ENCODE assay signal across 38 cellular contexts in the genomic region with DNA sequence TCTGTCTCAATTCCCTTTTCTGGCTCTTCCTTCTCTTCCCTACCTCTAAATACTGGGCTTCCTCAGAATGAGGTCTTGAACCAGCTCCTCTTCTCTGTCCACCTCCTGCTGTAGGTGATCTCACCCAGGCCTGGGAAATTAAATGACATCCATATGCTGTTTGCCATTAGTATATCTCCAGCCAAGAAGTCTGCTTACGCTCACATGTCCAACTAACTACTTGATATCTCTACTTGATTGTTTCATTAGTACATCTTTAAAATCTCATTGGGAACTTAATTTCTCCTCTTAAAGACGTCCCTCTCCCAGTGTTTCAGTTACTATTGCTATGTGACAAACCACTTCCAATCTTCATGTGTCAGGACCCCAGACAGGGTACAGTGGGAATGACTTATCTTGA.
"Had no signal": no experiment of that assay in that cellular context is flagged by ENCODE, and none has a peak within 500 bp of the region (broad histone marks: within the 10 kb centered on the region; RNA-seq: fewer than 3 reads in every experiment).

No MANE protein-coding gene starts in this region.

- H3K4me1 ChIP-seq: adrenal gland, ascending aorta, breast epithelium had no signal

- ATAC-seq: activated naive CD4-positive, alpha-beta T cell treated with anti-CD3 and anti-CD28 coated beads, Interleukin-2, amount 50 U/mL, for 72 hours; activated naive CD8-positive, alpha-beta T cell treated with anti-CD3 and anti-CD28 coated beads, Interleukin-2, amount 50 U/mL, for 24 hours; activated T-cell treated with anti-CD3 and anti-CD28 coated beads, Interleukin-2, amount 50 U/mL, for 4 hours; activated T-cell treated with anti-CD3 and anti-CD28 coated beads, Interleukin-2, amount 50 U/mL, for 72 hours; activated T-helper 17 cell treated with anti-CD3 and anti-CD28 coated beads, Interleukin-2, amount 50 U/mL, for 72 hours; body of pancreas had no signal

- H3K36me3 Mint-ChIP-seq: activated naive CD4-positive, alpha-beta T cell treated with anti-CD3 and anti-CD28 coated beads, Interleukin-2, amount 10 ng/mL, durations not matched to agents 7 days and 5 days; activated naive CD4-positive, alpha-beta T cell treated with anti-CD3 and anti-CD28 coated beads, Interleukin-2, amount 50 U/mL, for 24 hours; activated naive CD8-positive, alpha-beta T cell treated with anti-CD3 and anti-CD28 coated beads for 36 hours; activated naive CD8-positive, alpha-beta T cell treated with anti-CD3 and anti-CD28 coated beads, Interleukin-2, amount 10 ng/mL, durations not matched to agents 7 days and 5 days; brain had no signal

- DNase-seq: activated effector memory CD4-positive, alpha-beta T cell treated with anti-CD3 and anti-CD28 coated beads, Interleukin-2, amount 50 U/mL, for 16 hours; activated effector memory CD4-positive, alpha-beta T cell treated with Interleukin-2 at 50 U/mL for 16 hours; activated gamma-delta T cell; activated gamma-delta T cell treated with Interleukin-2 at 50 U/mL for 16 hours; activated naive CD4-positive, alpha-beta T cell; activated naive CD4-positive, alpha-beta T cell treated with anti-CD3 and anti-CD28 coated beads for 36 hours; activated naive CD4-positive, alpha-beta T cell treated with anti-CD3 and anti-CD28 coated beads, Interleukin-2, amount 10 ng/mL, durations not matched to agents 7 days and 5 days; activated naive CD4-positive, alpha-beta T cell treated with anti-CD3 and anti-CD28 coated beads, Interleukin-2, amount 50 U/mL, for 16 hours; activated naive CD4-positive, alpha-beta T cell treated with Interleukin-2 at 50 U/mL for 16 hours; activated naive CD8-positive, alpha-beta T cell treated with anti-CD3 and anti-CD28 coated beads for 36 hours; activated naive CD8-positive, alpha-beta T cell treated with anti-CD3 and anti-CD28 coated beads, Interleukin-2, amount 10 ng/mL, durations not matched to agents 7 days and 5 days; activated naive CD8-positive, alpha-beta T cell treated with anti-CD3 and anti-CD28 coated beads, Interleukin-2, amount 50 U/mL, for 24 hours; activated T-cell treated with anti-CD3 and anti-CD28 coated beads, Interleukin-2, amount 50 U/mL, for 1 hour; activated T-cell treated with anti-CD3 and anti-CD28 coated beads, Interleukin-2, amount 50 U/mL, for 24 hours; activated T-cell treated with anti-CD3 and anti-CD28 coated beads, Interleukin-2, amount 50 U/mL, for 4 hours; activated T-cell treated with anti-CD3 and anti-CD28 coated beads, Interleukin-2, amount 50 U/mL, for 48 hours; activated T-cell treated with anti-CD3 and anti-CD28 coated beads, Interleukin-2, amount 50 U/mL, for 72 hours; adrenal gland; amniotic stem cell; amygdala; anterior cingulate cortex; aorta; body of pancreas; brain microvascular endothelial cell; caudate nucleus; central memory CD4-positive, alpha-beta T cell; cerebellar nuclear complex had no signal

- H3K4me3 Mint-ChIP-seq: activated naive CD4-positive, alpha-beta T cell treated with anti-CD3 and anti-CD28 coated beads for 36 hours; activated naive CD4-positive, alpha-beta T cell treated with anti-CD3 and anti-CD28 coated beads, Interleukin-2, amount 10 ng/mL, durations not matched to agents 7 days and 5 days; activated naive CD4-positive, alpha-beta T cell treated with anti-CD3 and anti-CD28 coated beads, Interleukin-2, amount 50 U/mL, for 24 hours; activated naive CD8-positive, alpha-beta T cell; activated naive CD8-positive, alpha-beta T cell treated with anti-CD3 and anti-CD28 coated beads for 36 hours; activated naive CD8-positive, alpha-beta T cell treated with anti-CD3 and anti-CD28 coated beads, Interleukin-2, amount 10 ng/mL, durations not matched to agents 7 days and 5 days; activated naive CD8-positive, alpha-beta T cell treated with anti-CD3 and anti-CD28 coated beads, Interleukin-2, amount 50 U/mL, for 24 hours; activated T-cell treated with anti-CD3 and anti-CD28 coated beads, Interleukin-2, amount 50 U/mL, for 24 hours; activated T-cell treated with anti-CD3 and anti-CD28 coated beads, Interleukin-2, amount 50 U/mL, for 4 hours; activated T-cell treated with anti-CD3 and anti-CD28 coated beads, Interleukin-2, amount 50 U/mL, for 72 hours; activated T-helper 1 cell treated with anti-CD3 and anti-CD28 coated beads, Interleukin-12 subunit alpha, Interleukin-12 subunit beta, Interleukin-2, Interleukin-4 antibody, amounts not matched to agents 30 ng/mL and 10 ng/mL and 1 ng/mL, durations not matched to agents 14 hours and 24 hours and 36 hours; activated T-helper 17 cell treated with anti-CD3 and anti-CD28 coated beads, Interleukin-2, amount 50 U/mL, for 72 hours; brain; central memory CD8-positive, alpha-beta T cell had no signal

- H3K36me3 ChIP-seq: adrenal gland, ascending aorta, brain microvascular endothelial cell, breast epithelium, cardiac muscle cell had no signal

- H3K9me3 Mint-ChIP-seq: activated naive CD4-positive, alpha-beta T cell treated with anti-CD3 and anti-CD28 coated beads for 36 hours; activated naive CD4-positive, alpha-beta T cell treated with anti-CD3 and anti-CD28 coated beads, Interleukin-2, amount 10 ng/mL, durations not matched to agents 7 days and 5 days; activated naive CD4-positive, alpha-beta T cell treated with anti-CD3 and anti-CD28 coated beads, Interleukin-2, amount 50 U/mL, for 24 hours; activated naive CD4-positive, alpha-beta T cell treated with anti-CD3 and anti-CD28 coated beads, Interleukin-2, amount 50 U/mL, for 72 hours; activated naive CD8-positive, alpha-beta T cell treated with anti-CD3 and anti-CD28 coated beads for 36 hours; activated naive CD8-positive, alpha-beta T cell treated with anti-CD3 and anti-CD28 coated beads, Interleukin-2, amount 10 ng/mL, durations not matched to agents 7 days and 5 days; activated naive CD8-positive, alpha-beta T cell treated with anti-CD3 and anti-CD28 coated beads, Interleukin-2, amount 50 U/mL, for 24 hours; activated T-cell treated with anti-CD3 and anti-CD28 coated beads, Interleukin-2, amount 50 U/mL, for 24 hours; activated T-cell treated with anti-CD3 and anti-CD28 coated beads, Interleukin-2, amount 50 U/mL, for 4 hours; activated T-cell treated with anti-CD3 and anti-CD28 coated beads, Interleukin-2, amount 50 U/mL, for 72 hours; activated T-helper 1 cell treated with anti-CD3 and anti-CD28 coated beads, Interleukin-12 subunit alpha, Interleukin-12 subunit beta, Interleukin-2, Interleukin-4 antibody, amounts not matched to agents 30 ng/mL and 10 ng/mL and 1 ng/mL, durations not matched to agents 14 hours and 24 hours and 36 hours; activated T-helper 17 cell treated with anti-CD3 and anti-CD28 coated beads, Interleukin-2, amount 50 U/mL, for 72 hours; activated T-helper 2 cell treated with anti-CD3 and anti-CD28 coated beads, Interferon-gamma antibody, Interleukin-2, Interleukin-4, amounts not matched to agents 10 μg/mL and 5 μg/mL and 100 μg/mL, durations not matched to agents 14 hours and 24 hours and 36 hours; brain; central memory CD8-positive, alpha-beta T cell had no signal

- H3K4me1 Mint-ChIP-seq: activated naive CD4-positive, alpha-beta T cell treated with anti-CD3 and anti-CD28 coated beads, Interleukin-2, amount 10 ng/mL, durations not matched to agents 7 days and 5 days; activated naive CD8-positive, alpha-beta T cell treated with anti-CD3 and anti-CD28 coated beads, Interleukin-2, amount 10 ng/mL, durations not matched to agents 7 days and 5 days; central memory CD8-positive, alpha-beta T cell had no signal

- H3K9me3 ChIP-seq: adrenal gland, ascending aorta, body of pancreas, breast epithelium had no signal

- H3K27me3 ChIP-seq: adrenal gland, ascending aorta, body of pancreas, brain microvascular endothelial cell, breast epithelium, cardiac muscle cell had no signal

- H3K27me3 Mint-ChIP-seq: activated naive CD4-positive, alpha-beta T cell treated with anti-CD3 and anti-CD28 coated beads, Interleukin-2, amount 10 ng/mL, durations not matched to agents 7 days and 5 days; activated naive CD4-positive, alpha-beta T cell treated with anti-CD3 and anti-CD28 coated beads, Interleukin-2, amount 50 U/mL, for 24 hours; activated naive CD8-positive, alpha-beta T cell; activated naive CD8-positive, alpha-beta T cell treated with anti-CD3 and anti-CD28 coated beads for 36 hours; activated naive CD8-positive, alpha-beta T cell treated with anti-CD3 and anti-CD28 coated beads, Interleukin-2, amount 50 U/mL, for 24 hours; activated T-cell treated with anti-CD3 and anti-CD28 coated beads, Interleukin-2, amount 50 U/mL, for 24 hours; activated T-helper 17 cell treated with anti-CD3 and anti-CD28 coated beads, Interleukin-2, amount 50 U/mL, for 72 hours; central memory CD8-positive, alpha-beta T cell had no signal

- H3K27ac Mint-ChIP-seq: activated naive CD4-positive, alpha-beta T cell treated with anti-CD3 and anti-CD28 coated beads for 36 hours; activated naive CD4-positive, alpha-beta T cell treated with anti-CD3 and anti-CD28 coated beads, Interleukin-2, amount 10 ng/mL, durations not matched to agents 7 days and 5 days; activated naive CD4-positive, alpha-beta T cell treated with anti-CD3 and anti-CD28 coated beads, Interleukin-2, amount 50 U/mL, for 24 hours; activated naive CD4-positive, alpha-beta T cell treated with anti-CD3 and anti-CD28 coated beads, Interleukin-2, amount 50 U/mL, for 72 hours; activated naive CD8-positive, alpha-beta T cell; activated naive CD8-positive, alpha-beta T cell treated with anti-CD3 and anti-CD28 coated beads for 36 hours; activated naive CD8-positive, alpha-beta T cell treated with anti-CD3 and anti-CD28 coated beads, Interleukin-2, amount 10 ng/mL, durations not matched to agents 7 days and 5 days; activated naive CD8-positive, alpha-beta T cell treated with anti-CD3 and anti-CD28 coated beads, Interleukin-2, amount 50 U/mL, for 24 hours; activated T-cell treated with anti-CD3 and anti-CD28 coated beads, Interleukin-2, amount 50 U/mL, for 24 hours; activated T-cell treated with anti-CD3 and anti-CD28 coated beads, Interleukin-2, amount 50 U/mL, for 72 hours; activated T-helper 1 cell treated with anti-CD3 and anti-CD28 coated beads, Interleukin-12 subunit alpha, Interleukin-12 subunit beta, Interleukin-2, Interleukin-4 antibody, amounts not matched to agents 30 ng/mL and 10 ng/mL and 1 ng/mL, durations not matched to agents 14 hours and 24 hours and 36 hours; activated T-helper 17 cell treated with anti-CD3 and anti-CD28 coated beads, Interleukin-2, amount 50 U/mL, for 72 hours; activated T-helper 2 cell treated with anti-CD3 and anti-CD28 coated beads, Interferon-gamma antibody, Interleukin-2, Interleukin-4, amounts not matched to agents 10 μg/mL and 5 μg/mL and 100 μg/mL, durations not matched to agents 14 hours and 24 hours and 36 hours; brain had no signal

- H3K4me3 ChIP-seq: adrenal gland, ascending aorta, body of pancreas, breast epithelium, cardiac muscle cell had no signal

- H3K27ac ChIP-seq: adrenal gland, ascending aorta, body of pancreas, brain microvascular endothelial cell, breast epithelium, cardiac muscle cell had no signal
